Comparison of ENCODE assay signal across 20 cellular contexts in the genomic region with DNA sequence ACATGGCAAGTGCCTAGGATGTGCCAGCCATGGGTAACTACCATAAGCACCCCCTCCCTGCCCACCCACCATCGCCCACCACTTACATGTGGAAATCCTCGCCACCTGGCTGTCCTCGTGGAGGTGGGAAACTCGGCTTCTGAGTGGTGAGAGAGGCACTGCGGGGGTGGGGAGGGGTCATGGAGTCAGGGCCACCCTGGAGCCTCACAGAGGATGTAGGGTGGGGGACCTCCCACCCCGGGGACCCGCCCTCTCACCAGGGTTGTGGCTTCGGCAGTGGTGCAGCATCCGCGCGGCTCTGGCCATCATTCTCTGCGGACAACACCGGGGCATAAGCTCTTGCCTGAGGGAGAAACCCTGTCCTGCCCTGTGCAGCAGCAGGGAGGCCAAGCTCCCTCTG. TPM values are rescaled to one million over a fixed set of nuclear protein-coding genes. Genes with fewer than 3 reads are reported as not detected.
A peak's percentile ranks its signal among the peaks of the same experiment; 100 is the strongest.
DNase-seq lines count a peak whose midpoint lies in the region; ATAC-seq and TF ChIP-seq lines count a peak whose summit lies in the region.
"Had no signal": no experiment of that assay in that cellular context is flagged by ENCODE, and none has a peak within 500 bp of the region (broad histone marks: within the 10 kb centered on the region; RNA-seq: fewer than 3 reads in every experiment).

No MANE protein-coding gene starts in this region.

- H3K4me1 ChIP-seq in right cardiac atrium (ENCODE audit: control insufficient read depth, insufficient read depth, low read length) (peaks cover 44% of the 10 kb centered on the region), skeletal muscle tissue (ENCODE audit: control insufficient read depth in 3 of 3, insufficient read depth in 3 of 3, low read length in 3 of 3) (peaks cover 57 to 70% (median 65%) of the 10 kb centered on the region in 3 donors), vagina (peaks cover 69% of the 10 kb centered on the region), Caco-2 (no peaks in the 10 kb centered on the region)

- intact Hi-C loops in Right ventricle myocardium superior (cut with DNase I) (no loop called here), Right ventricle myocardium inferior (cut with DNase I) (loop anchor here (1.0 to 2.0 kb wide), 2 partner anchors 15 to 21 kb away; no protein-coding TSS in a partner anchor), right cardiac atrium (cut with DNase I) (no loop called here), vagina (cut with DNase I) (loop anchor here (5.0 kb wide), 1 partner anchor 39 kb away; no protein-coding TSS in a partner anchor), Caco-2 (cut with micrococcal nuclease; ENCODE audit: unreplicated experiment) (no loop called here)

- no peak for ATAC-seq in Right ventricle myocardium superior (ENCODE audit: poor library complexity)
- no peak for ATAC-seq in Right ventricle myocardium inferior
- ATAC-seq in right cardiac atrium, result no peak
- no peak for ATAC-seq in HG03280 (IDR thresholded peaks at IDR 0.05; ENCODE audit: unreplicated experiment)
- ATAC-seq: naive thymus-derived CD4-positive, alpha-beta T cell had no signal

- no peak overlapping the region for H3K27ac Mint-ChIP-seq in Caco-2 (ENCODE audit: unreplicated experiment)

- H3K27ac ChIP-seq in right cardiac atrium (ENCODE audit: low read length) (peak overlapping the region; percentile 82), skeletal muscle tissue (ENCODE audit: low read depth, low read length) (peak overlapping the region; percentile 8), vagina (peak overlapping the region; percentile 86)
- H3K27ac ChIP-seq: GM23248 had no signal

- no peak overlapping the region for H3K4me3 Mint-ChIP-seq in Caco-2 (ENCODE audit: unreplicated experiment)
- H3K4me3 Mint-ChIP-seq: CD14-positive monocyte; naive thymus-derived CD4-positive, alpha-beta T cell had no signal

- no peaks in the 10 kb centered on the region for H3K27me3 ChIP-seq in right cardiac atrium (ENCODE audit: control insufficient read depth, insufficient read depth)
- H3K27me3 ChIP-seq in skeletal muscle tissue (ENCODE audit: control insufficient read depth in 3 of 3, insufficient read depth in 3 of 3, low read length in 3 of 3), result peaks cover 0 to 5% (median 0%) of the 10 kb centered on the region in 3 donors
- no peaks in the 10 kb centered on the region for H3K27me3 ChIP-seq in vagina
- H3K27me3 ChIP-seq in Caco-2 (replicated peaks; ENCODE audit: control insufficient read depth, insufficient read depth, low read length), result no peaks in the 10 kb centered on the region

- WGBS in right cardiac atrium, result 73% methylated on average over 13 of the region's 13 CpGs

- H3K27me3 Mint-ChIP-seq in Caco-2 (ENCODE audit: insufficient read depth, unreplicated experiment), result no peaks in the 10 kb centered on the region
- H3K27me3 Mint-ChIP-seq: naive thymus-derived CD4-positive, alpha-beta T cell had no signal

- CTCF ChIA-PET in Caco-2 (lab: Charles Lee), result interaction anchor here (0.9 kb wide), 1 partner anchor 15 kb away, joined by 7 read pairs; no protein-coding TSS in a partner anchor

- TF ChIP-seq CTCF in vagina (IDR thresholded peaks at IDR 0.05), result no peak
- no peak for TF ChIP-seq CTCF in Caco-2 (IDR thresholded peaks at IDR 0.05; ENCODE audit: insufficient read depth in 1 of 2, low read depth in 1 of 2, low read length in 1 of 2, severe bottlenecking in 1 of 2, unreplicated experiment in 1 of 2)

- H3K4me3 ChIP-seq in right cardiac atrium (ENCODE audit: low read length) (no peak overlapping the region), skeletal muscle tissue (ENCODE audit: low read length in 3 of 3) (no peak overlapping the region), vagina (no peak overlapping the region), Caco-2 (ENCODE audit: low read depth, low read length) (no peak overlapping the region)
- H3K4me3 ChIP-seq: GM23248 had no signal

- H3K9me3 Mint-ChIP-seq in Caco-2 (ENCODE audit: unreplicated experiment), result no peaks in the 10 kb centered on the region
- H3K9me3 Mint-ChIP-seq: naive thymus-derived CD4-positive, alpha-beta T cell had no signal

- no peaks in the 10 kb centered on the region for H3K4me1 Mint-ChIP-seq in Caco-2 (ENCODE audit: low read depth, unreplicated experiment)

- H3K36me3 ChIP-seq in skeletal muscle tissue (ENCODE audit: control insufficient read depth in 3 of 3, insufficient read depth in 3 of 3, low read length in 3 of 3), result no peaks in the 10 kb centered on the region
- H3K36me3 ChIP-seq in vagina, result no peaks in the 10 kb centered on the region
- H3K36me3 ChIP-seq in Caco-2 (ENCODE audit: control insufficient read depth, insufficient read depth, low read length), result no peaks in the 10 kb centered on the region

- H3K9me3 ChIP-seq in right cardiac atrium (ENCODE audit: control insufficient read depth, low read length) (no peaks in the 10 kb centered on the region), skeletal muscle tissue (ENCODE audit: control insufficient read depth in 3 of 3, low read length in 3 of 3) (no peaks in the 10 kb centered on the region), vagina (no peaks in the 10 kb centered on the region), Caco-2 (no peaks in the 10 kb centered on the region)

- no peak overlapping the region for H3K9ac ChIP-seq in skeletal muscle tissue (ENCODE audit: low read depth in 1 of 3, low read length in 3 of 3)

- no TSS peak for BruUV-seq in Caco-2 (replicated peaks; lab: Mats Ljungman, UMichigan)

- DNase-seq in Right ventricle myocardium superior (peak; percentile 46), Right ventricle myocardium inferior (ENCODE audit: missing footprints) (no peak), right cardiac atrium (peak in 2 of 3 donors; percentile 67 to 76), vagina (ENCODE audit: extremely low spot score in 2 of 2) (no peak), Caco-2 (no peak), HPDE6-E6E7 (ENCODE audit: extremely low spot score) (no peak)
- DNase-seq: activated CD4-positive, CD25-positive, alpha-beta regulatory T cell; foreskin melanocyte; MV-4-11; naive thymus-derived CD4-positive, alpha-beta T cell; NCI-H2029 treated with DMSO at 0.1 percent for 48 hours; NCI-H510A; SIG-M5; T-helper 2 cell had no signal

- POLR2A ChIA-PET in Caco-2 (lab: Charles Lee), result no interaction called here

- TF ChIP-seq POLR2A in vagina (IDR thresholded peaks at IDR 0.05), result no peak

- peaks cover 5% of the 10 kb centered on the region for H3K36me3 Mint-ChIP-seq in Caco-2 (ENCODE audit: insufficient read depth, unreplicated experiment)
- H3K36me3 Mint-ChIP-seq: naive thymus-derived CD4-positive, alpha-beta T cell had no signal

RNA-seq across cellular contexts. Expression of gene ENDOU, which starts 12.6 kb away (rescaled TPM):
- 0.11 TPM for total RNA-seq in Right ventricle myocardium superior
- not detected for total RNA-seq in Right ventricle myocardium inferior
- under 1 TPM; 0.28 to 0.86 (median 0.51) TPM for total RNA-seq in right cardiac atrium
- 0.45 TPM for polyA plus RNA-seq in right cardiac atrium
- 1.0 TPM for total RNA-seq in skeletal muscle tissue
- 21.4 TPM for total RNA-seq in vagina
- total RNA-seq in Caco-2 (2022), result 0.43 and 0.53 TPM in 2 replicates
- total RNA-seq: activated CD8-positive, alpha-beta memory T cell treated with anti-CD3 and anti-CD28 coated beads for 36 hours; lung microvascular endothelial cell; naive thymus-derived CD4-positive, alpha-beta T cell had no signal
- polyA plus RNA-seq: GM23248; naive thymus-derived CD4-positive, alpha-beta T cell had no signal

RNA-seq across cellular contexts. Expression of gene RAPGEF3, which starts 20.7 kb away (rescaled TPM):
- total RNA-seq in Right ventricle myocardium superior, result 30.6 TPM
- total RNA-seq in Right ventricle myocardium inferior, result 37.3 TPM
- total RNA-seq in right cardiac atrium, result 10 to 100 TPM; 14.1 to 28.7 (median 23.3) TPM
- 44.9 TPM for polyA plus RNA-seq in right cardiac atrium
- total RNA-seq in skeletal muscle tissue, result 8.4 TPM
- total RNA-seq in vagina, result 52.3 TPM
- 1.2 and 2.3 TPM in 2 replicates for total RNA-seq in Caco-2 (2022)

RNA-seq across cellular contexts. Expression of gene RPAP3, which starts 32.1 kb away (rescaled TPM):
- 22.7 TPM for total RNA-seq in Right ventricle myocardium superior
- 24.4 TPM for total RNA-seq in Right ventricle myocardium inferior
- 10 to 100 TPM; 15.4 to 22.8 (median 21.3) TPM for total RNA-seq in right cardiac atrium
- polyA plus RNA-seq in right cardiac atrium, result 11.9 TPM
- total RNA-seq in skeletal muscle tissue, result 5.2 TPM
- total RNA-seq in vagina, result 19.2 TPM
- total RNA-seq in Caco-2 (2022), result 58.1 and 67.7 TPM in 2 replicates

RNA-seq across cellular contexts. Expression of gene SLC48A1, which starts 35.1 kb away (rescaled TPM):
- total RNA-seq in Right ventricle myocardium superior (26.8 TPM), Right ventricle myocardium inferior (23.2 TPM), right cardiac atrium (10 to 100 TPM; 26.5 to 30.1 (median 27.6) TPM), skeletal muscle tissue (7.8 TPM), vagina (20.9 TPM), Caco-2 (2022) (34.3 and 37.5 TPM in 2 replicates)
- 22.0 TPM for polyA plus RNA-seq in right cardiac atrium

Comparison
In these comparisons a context has a peak if more than half of its experiments do, and no peak if none do; other contexts are left out.
1. DNase-seq: peak in Right ventricle myocardium superior (single experiment) and right cardiac atrium (2 of 3); none in Right ventricle myocardium inferior (single experiment), vagina (0 of 2), Caco-2 (0 of 2) and HPDE6-E6E7 (single experiment).
2. intact Hi-C loops: an anchor here in Right ventricle myocardium inferior (1.0 to 2.0 kb wide) and vagina (5.0 kb wide); none called in Right ventricle myocardium superior, right cardiac atrium and Caco-2.
3. H3K27ac ChIP-seq: peak in every context shown above with its lines; median percentile 86 in vagina; 82 in right cardiac atrium; 8 in skeletal muscle tissue.
4. RNA of gene ENDOU, which starts 12.6 kb away (total RNA-seq): 21.4 TPM in vagina (single experiment); 1.0 TPM in skeletal muscle tissue (single experiment), 0.28 to 0.86 TPM in right cardiac atrium, 0.43 to 0.53 TPM in Caco-2, 0.11 TPM in Right ventricle myocardium superior (single experiment) and not detected in Right ventricle myocardium inferior (single experiment); every median in the first group is over 10 times any median in the second.